ENCODE assay signal across 8 cellular contexts in the genomic region with DNA sequence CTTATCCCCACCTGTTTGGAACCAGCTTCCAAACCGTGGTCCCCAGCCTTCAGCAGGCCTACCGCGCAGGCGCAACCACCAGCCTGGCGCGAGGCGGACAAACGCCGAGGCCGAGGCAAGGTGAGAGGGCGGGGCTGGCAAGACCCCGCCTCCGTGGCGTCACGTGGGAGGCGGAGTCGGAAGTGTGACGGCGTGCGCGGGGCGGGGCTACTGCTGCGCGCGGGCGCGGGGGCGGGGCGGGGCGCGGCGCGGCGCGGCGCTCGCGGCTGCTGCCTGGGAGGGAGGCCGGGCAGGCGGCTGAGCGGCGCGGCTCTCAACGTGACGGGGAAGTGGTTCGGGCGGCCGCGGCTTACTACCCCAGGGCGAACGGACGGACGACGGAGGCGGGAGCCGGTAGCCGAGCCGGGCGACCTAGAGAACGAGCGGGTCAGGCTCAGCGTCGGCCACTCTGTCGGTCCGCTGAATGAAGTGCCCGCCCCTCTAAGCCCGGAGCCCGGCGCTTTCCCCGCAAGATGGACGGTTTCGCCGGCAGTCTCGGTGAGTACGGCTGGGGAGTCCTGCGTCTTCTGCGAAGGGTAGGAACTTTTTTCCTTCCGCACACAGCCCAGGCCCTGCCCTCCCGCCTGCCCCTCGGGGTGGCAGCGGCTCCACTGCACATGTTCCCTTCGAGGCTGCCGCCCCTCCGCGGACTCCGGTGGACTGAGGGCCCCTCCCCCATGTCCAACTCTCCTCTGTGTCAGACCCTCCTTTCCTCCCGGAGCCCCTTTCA. TPM values are rescaled to one million over a fixed set of nuclear protein-coding genes. Genes with fewer than 3 reads are reported as not detected.
DNase-seq lines count a peak whose midpoint lies in the region; ATAC-seq and TF ChIP-seq lines count a peak whose summit lies in the region.

TSS of gene EML4 (plus strand) at position 254 of the 769 bp plus-strand sequence. CDS start at position 513, 259 bp downstream.

- H3K9ac ChIP-seq in mucosa of stomach (ENCODE audit: low read length), result peak within 1 kb of the TSS; percentile 76

- DNase-seq in DMS 273 treated with DMSO at 0.1 percent for 48 hours (lab: John Stamatoyannopoulos, UW) (peak; percentile 67), PC-9 (peak; percentile 64 to 93)
- peak; percentile 96 for DNase-seq in activated T-cell treated with anti-CD3 and anti-CD28 coated beads, Interleukin-2, amount 50 U/mL, for 1 hour
- peak; percentile 96 for DNase-seq in stimulated activated CD8-positive, alpha-beta memory T cell treated with anti-CD3 and anti-CD28 coated beads, Interleukin-4, amount 100 ng/mL, for 48 hours

- peaks cover 19 to 26% (median 19%) of the 10 kb centered on the region in 3 donors for H3K4me1 Mint-ChIP-seq in IgD-negative memory B cell

- H3K79me2 ChIP-seq in PC-9 (ENCODE audit: low read depth), result peaks cover 48% of the 10 kb centered on the region

- intact Hi-C loops in PC-9 (cut with micrococcal nuclease; ENCODE audit: unreplicated experiment), result loop anchor here (2.0 to 5.0 kb wide), 2 partner anchors 37 to 66 kb away; no protein-coding TSS in a partner anchor

- H4K20me1 ChIP-seq in PC-9 (ENCODE audit: insufficient read depth), result peaks cover 13% of the 10 kb centered on the region; the same call in 1 of the 2 replicates

- H3K9me2 ChIP-seq in PC-9 (ENCODE audit: insufficient read depth), result no peaks in the 10 kb centered on the region

- H3K9me3 Mint-ChIP-seq in IgD-negative memory B cell, result no peaks in the 10 kb centered on the region

- peak; percentile 72 for ATAC-seq in GM21529 (IDR thresholded peaks at IDR 0.05; ENCODE audit: unreplicated experiment)

- H2AFZ ChIP-seq in PC-9, result peak within 1 kb of the TSS; percentile 93

- CTCF ChIA-PET in PC-9 (lab: Charles Lee), result interaction anchor here (0.7 kb wide), 1 partner anchor 29 kb away, joined by 3 read pairs; no protein-coding TSS in a partner anchor

- H3K27ac Mint-ChIP-seq in IgD-negative memory B cell, result peak within 1 kb of the TSS in 2 of 3 donors; percentile 29 to 94

- peaks cover 6% of the 10 kb centered on the region; the same call in 1 of the 2 replicates for H3F3A ChIP-seq in PC-9 (ENCODE audit: insufficient read depth, low read depth)

- H3K4me3 ChIP-seq in PC-9, result peak within 1 kb of the TSS; percentile 70
- H3K4me3 ChIP-seq in esophagus (ENCODE audit: low read depth in 1 of 2, low read length in 2 of 2), result peak within 1 kb of the TSS; percentile 88 to 96
- H3K4me3 ChIP-seq in mucosa of stomach (ENCODE audit: low read length), result peak within 1 kb of the TSS; percentile 7

- H3K4me2 ChIP-seq in PC-9, result peak within 1 kb of the TSS; percentile 98

- peaks cover 39% of the 10 kb centered on the region for H3K4me1 ChIP-seq in PC-9 (replicated peaks; ENCODE audit: insufficient read depth)
- H3K4me1 ChIP-seq in esophagus (ENCODE audit: control insufficient read depth in 2 of 2, insufficient read depth in 2 of 2, low read length in 1 of 2), result no peaks in the 10 kb centered on the region
- H3K4me1 ChIP-seq in mucosa of stomach (ENCODE audit: control insufficient read depth, insufficient read depth, low read length), result peaks cover 18% of the 10 kb centered on the region

- H3K36me3 Mint-ChIP-seq in IgD-negative memory B cell, result peaks cover 4% of the 10 kb centered on the region

- H3K27me3 ChIP-seq in PC-9 (ENCODE audit: insufficient read depth, low read depth) (no peaks in the 10 kb centered on the region), esophagus (ENCODE audit: control insufficient read depth in 1 of 2, insufficient read depth in 2 of 2, low read length in 2 of 2) (no peaks in the 10 kb centered on the region), mucosa of stomach (ENCODE audit: control insufficient read depth, insufficient read depth, low read length) (no peaks in the 10 kb centered on the region)

- H3K36me3 ChIP-seq in PC-9 (ENCODE audit: low read depth), result 0 out of 2 replicates have a peak, but pooled peaks cover 4% of the 10 kb centered on the region
- H3K36me3 ChIP-seq in esophagus (ENCODE audit: control insufficient read depth in 2 of 2, insufficient read depth in 2 of 2, low read length in 1 of 2), result no peaks in the 10 kb centered on the region
- H3K36me3 ChIP-seq in mucosa of stomach (ENCODE audit: control insufficient read depth, insufficient read depth, low read length), result no peaks in the 10 kb centered on the region

- H3K27me3 Mint-ChIP-seq in IgD-negative memory B cell, result no peaks in the 10 kb centered on the region

- H3K9me3 ChIP-seq in PC-9 (ENCODE audit: insufficient read depth, low read depth) (no peaks in the 10 kb centered on the region), esophagus (ENCODE audit: control insufficient read depth in 2 of 2, insufficient read depth in 1 of 2, low read depth in 1 of 2, low read length in 1 of 2) (no peaks in the 10 kb centered on the region), mucosa of stomach (ENCODE audit: control insufficient read depth, low read length) (no peaks in the 10 kb centered on the region)

- POLR2A ChIA-PET in PC-9 (lab: Charles Lee; ENCODE audit: unreplicated experiment), result no interaction called here

- no peak for TF ChIP-seq CTCF in PC-9 (conservative IDR thresholded peaks at IDR 0.05)

- 0 out of 2 replicates have a peak within 1 kb of the TSS, but pooled peaks have one; percentile 18 for H3K27ac ChIP-seq in PC-9
- peak within 1 kb of the TSS; percentile 65 to 90 for H3K27ac ChIP-seq in esophagus (ENCODE audit: low read depth in 2 of 2, low read length in 1 of 2)

- TSS peak; percentile 50 for BruUV-seq in PC-9 (replicated peaks; lab: Mats Ljungman, UMichigan)

- no peak within 1 kb of the TSS for H3K4me3 Mint-ChIP-seq in IgD-negative memory B cell

- 0 to 1% methylated on average over 76 to 87 of the region's 87 CpGs for WGBS in esophagus, 2 donors

RNA-seq across cellular contexts. Expression of gene EML4, which starts in this region (rescaled TPM):
- polyA plus RNA-seq in IgD-negative memory B cell, result 78.3 TPM
- 52.0 and 64.1 TPM in 2 replicates for total RNA-seq in PC-9 (2021)
- polyA plus RNA-seq in esophagus, result 1 to 10 TPM; 8.7 to 9.6 TPM

Comparison
In these comparisons a context has a peak if more than half of its experiments do, and no peak if none do; other contexts are left out.
1. Peak in every context shown above with its lines: DNase-seq, ATAC-seq, H3K4me3 ChIP-seq and H3K27ac ChIP-seq.
2. H3K4me3 ChIP-seq: peak in every context shown above with its lines; median percentile 92 in esophagus; 70 in PC-9; 7 in mucosa of stomach.